Comparison of ENCODE assay signal across 10 cellular contexts in the genomic region with DNA sequence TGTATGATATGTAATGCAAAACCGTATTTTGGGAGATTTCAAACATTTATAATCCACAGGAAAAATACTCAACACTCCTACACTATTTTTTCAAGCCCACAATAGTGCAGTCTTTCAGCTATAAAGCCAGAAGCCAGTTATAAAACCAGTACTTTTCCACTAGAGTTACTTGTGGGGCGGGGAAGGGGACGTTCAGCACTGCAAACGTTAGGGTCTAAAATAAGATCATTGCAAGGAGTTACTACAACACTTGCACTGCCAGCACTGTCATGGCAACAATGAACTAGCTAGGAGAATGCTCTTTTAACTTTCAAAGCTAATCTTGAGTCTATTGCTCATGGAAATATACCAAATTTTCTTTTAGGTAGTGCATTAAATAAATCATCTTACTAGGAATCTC. TPM values are rescaled to one million over a fixed set of nuclear protein-coding genes. Genes with fewer than 3 reads are reported as not detected.
DNase-seq lines count a peak whose midpoint lies in the region; ATAC-seq and TF ChIP-seq lines count a peak whose summit lies in the region.
"Had no signal": no experiment of that assay in that cellular context is flagged by ENCODE, and none has a peak within 500 bp of the region (broad histone marks: within the 10 kb centered on the region; RNA-seq: fewer than 3 reads in every experiment).

No MANE protein-coding gene starts in this region.

- POLR2A ChIA-PET in CD4-positive, alpha-beta T cell (lab: Charles Lee) = interaction anchor here (0.8 kb wide), 1 partner anchor 15 kb away, joined by 4 read pairs; the partner anchor contains the start of genes CEP57L1 and SESN1
- POLR2A ChIA-PET in RWPE1 (lab: Yijun Ruan, JAX; ENCODE audit: low non-redundant PET) = no interaction called here

- H3K9me3 Mint-ChIP-seq in CD4-positive, alpha-beta T cell = no peaks in the 10 kb centered on the region
- H3K9me3 Mint-ChIP-seq: activated naive CD4-positive, alpha-beta T cell treated with anti-CD3 and anti-CD28 coated beads, Interleukin-2, amount 10 ng/mL, durations not matched to agents 7 days and 5 days had no signal

- CTCF ChIA-PET in CD4-positive, alpha-beta T cell (lab: Charles Lee) = no interaction called here
- CTCF ChIA-PET in RWPE1 (lab: Yijun Ruan, JAX) = interaction anchor here (0.7 kb wide), 1 partner anchor 242 kb away, joined by 4 read pairs; no protein-coding TSS in a partner anchor

- TF ChIP-seq CTCF in Loucy (conservative IDR thresholded peaks at IDR 0.05; ENCODE audit: low read length) = no peak
- no peak for TF ChIP-seq CTCF in left ventricle myocardium inferior (IDR thresholded peaks at IDR 0.05; ENCODE audit: borderline replicate concordance)
- no peak for TF ChIP-seq CTCF in CD4-positive, alpha-beta T cell (IDR thresholded peaks at IDR 0.05)
- TF ChIP-seq CTCF in right lobe of liver (IDR thresholded peaks at IDR 0.05) = no peak
- no peak for TF ChIP-seq CTCF in RWPE1 (conservative IDR thresholded peaks at IDR 0.05; ENCODE audit: low read depth)

- H3K4me1 Mint-ChIP-seq in CD4-positive, alpha-beta T cell (ENCODE audit: low read depth) = no peaks in the 10 kb centered on the region

- H3K27me3 Mint-ChIP-seq in CD4-positive, alpha-beta T cell = no peaks in the 10 kb centered on the region

- no peaks in the 10 kb centered on the region for H3F3A ChIP-seq in Loucy (ENCODE audit: low read depth)

- H3K9me3 ChIP-seq in Loucy (ENCODE audit: insufficient read depth, low read depth, low read length) = no peaks in the 10 kb centered on the region
- H3K9me3 ChIP-seq in left ventricle myocardium inferior (replicated peaks) = no peaks in the 10 kb centered on the region
- no peaks in the 10 kb centered on the region for H3K9me3 ChIP-seq in CD4-positive, alpha-beta T cell (ENCODE audit: control insufficient read depth, low read length)
- H3K9me3 ChIP-seq in right lobe of liver = no peaks in the 10 kb centered on the region
- H3K9me3 ChIP-seq: colonic mucosa had no signal

- peak overlapping the region; percentile 36 for H3K4me2 ChIP-seq in Loucy (ENCODE audit: low read depth, low read length, poor library complexity, severe bottlenecking)

- no peak overlapping the region for H3K4me3 Mint-ChIP-seq in CD4-positive, alpha-beta T cell
- H3K4me3 Mint-ChIP-seq: activated naive CD4-positive, alpha-beta T cell treated with anti-CD3 and anti-CD28 coated beads, Interleukin-2, amount 10 ng/mL, durations not matched to agents 7 days and 5 days had no signal

- peak in 36 of 58 donors; percentile 0 to 75 (median 23) for DNase-seq in anterior cingulate cortex (lab: John Stamatoyannopoulos, UW)
- DNase-seq in left ventricle myocardium inferior = peak; percentile 44
- DNase-seq in CD4-positive, alpha-beta T cell = no peak
- DNase-seq in right lobe of liver = no peak
- DNase-seq in RWPE1 (ENCODE audit: low spot score) = no peak
- no peak for DNase-seq in SHP77 treated with DMSO at 0.1 percent for 48 hours (lab: John Stamatoyannopoulos, UW)
- DNase-seq: activated naive CD4-positive, alpha-beta T cell treated with anti-CD3 and anti-CD28 coated beads, Interleukin-2, amount 10 ng/mL, durations not matched to agents 7 days and 5 days; colonic mucosa had no signal

- peak overlapping the region; percentile 2 for H3K9ac ChIP-seq in Loucy (ENCODE audit: low read depth, low read length, poor library complexity, severe bottlenecking)
- no peak overlapping the region for H3K9ac ChIP-seq in rectal smooth muscle tissue (ENCODE audit: low read length)

- TF ChIP-seq POLR2A in right lobe of liver (IDR thresholded peaks at IDR 0.05) = no peak

- no peaks in the 10 kb centered on the region for H4K20me1 ChIP-seq in Loucy (ENCODE audit: insufficient read depth, low read length, poor library complexity, severe bottlenecking)

- peaks cover 19% of the 10 kb centered on the region; the same call in 1 of the 2 replicates for H3K79me2 ChIP-seq in Loucy (ENCODE audit: insufficient read depth, low read length)

- no peak for ATAC-seq in CD4-positive, alpha-beta T cell (ENCODE audit: poor library complexity)
- no peak for ATAC-seq in right lobe of liver

- no peaks in the 10 kb centered on the region for H3K9me2 ChIP-seq in Loucy (replicated peaks; ENCODE audit: low read depth, low read length)

- 41% methylated on average over 4 of the region's 4 CpGs for WGBS in right lobe of liver (ENCODE audit: insufficient coverage, low coverage, low lambda C conversion rate, missing lambda C conversion rate)

- no peaks in the 10 kb centered on the region for H3K27me3 ChIP-seq in Loucy (ENCODE audit: insufficient read depth, low read length, poor library complexity, severe bottlenecking)
- no peaks in the 10 kb centered on the region for H3K27me3 ChIP-seq in left ventricle myocardium inferior (ENCODE audit: low read depth)
- no peaks in the 10 kb centered on the region for H3K27me3 ChIP-seq in rectal smooth muscle tissue (ENCODE audit: control insufficient read depth, insufficient read depth, low read length)
- H3K27me3 ChIP-seq in CD4-positive, alpha-beta T cell (ENCODE audit: control insufficient read depth, insufficient read depth, low read length) = no peaks in the 10 kb centered on the region
- H3K27me3 ChIP-seq in right lobe of liver = no peaks in the 10 kb centered on the region
- H3K27me3 ChIP-seq: colonic mucosa had no signal

- H3K27ac Mint-ChIP-seq in CD4-positive, alpha-beta T cell = no peak overlapping the region
- H3K27ac Mint-ChIP-seq: activated naive CD4-positive, alpha-beta T cell treated with anti-CD3 and anti-CD28 coated beads, Interleukin-2, amount 10 ng/mL, durations not matched to agents 7 days and 5 days had no signal

- H3K4me1 ChIP-seq in Loucy (ENCODE audit: insufficient read depth, low read length, poor library complexity, severe bottlenecking) (peaks cover 62% of the 10 kb centered on the region), left ventricle myocardium inferior (peaks cover 98% of the 10 kb centered on the region), rectal smooth muscle tissue (ENCODE audit: control insufficient read depth, insufficient read depth, low read length) (peaks cover 19% of the 10 kb centered on the region), right lobe of liver (no peaks in the 10 kb centered on the region)
- H3K4me1 ChIP-seq: colonic mucosa had no signal

- no peaks in the 10 kb centered on the region for H3K36me3 ChIP-seq in Loucy (ENCODE audit: insufficient read depth, low read length)
- H3K36me3 ChIP-seq in left ventricle myocardium inferior = peaks cover 6% of the 10 kb centered on the region
- H3K36me3 ChIP-seq in rectal smooth muscle tissue (ENCODE audit: control insufficient read depth, insufficient read depth, low read length) = no peaks in the 10 kb centered on the region
- H3K36me3 ChIP-seq in right lobe of liver = no peaks in the 10 kb centered on the region
- H3K36me3 ChIP-seq: colonic mucosa had no signal

- H3K27ac ChIP-seq in left ventricle myocardium inferior (replicated peaks) (peak overlapping the region; percentile 99), rectal smooth muscle tissue (ENCODE audit: low read depth, low read length) (peak overlapping the region; percentile 75), right lobe of liver (no peak overlapping the region), RWPE1 (no peak overlapping the region)
- H3K27ac ChIP-seq in CD4-positive, alpha-beta T cell (ENCODE audit: low read depth, low read length) = no peak overlapping the region
- H3K27ac ChIP-seq: colonic mucosa had no signal

- intact Hi-C loops in left ventricle myocardium inferior (cut with micrococcal nuclease) = no loop called here
- intact Hi-C loops in CD4-positive, alpha-beta T cell (cut with DNase I, micrococcal nuclease) = loop anchor here (5.0 to 10.0 kb wide), 2 partner anchors 165 to 183 kb away; no protein-coding TSS in a partner anchor
- intact Hi-C loops in right lobe of liver (cut with DNase I) = no loop called here

- H2AFZ ChIP-seq in Loucy (ENCODE audit: low read length) = no peak overlapping the region

- H3K36me3 Mint-ChIP-seq in CD4-positive, alpha-beta T cell (ENCODE audit: low read depth) = no peaks in the 10 kb centered on the region
- H3K36me3 Mint-ChIP-seq: activated naive CD4-positive, alpha-beta T cell treated with anti-CD3 and anti-CD28 coated beads, Interleukin-2, amount 10 ng/mL, durations not matched to agents 7 days and 5 days had no signal

- H3K4me3 ChIP-seq in Loucy (ENCODE audit: low read length, poor library complexity, severe bottlenecking) (no peak overlapping the region), left ventricle myocardium inferior (peak overlapping the region; percentile 39), rectal smooth muscle tissue (ENCODE audit: low read length) (no peak overlapping the region), right lobe of liver (no peak overlapping the region)
- H3K4me3 ChIP-seq: colonic mucosa had no signal

RNA-seq across cellular contexts. Expression of gene SESN1, which starts 14.7 kb away (rescaled TPM):
- total RNA-seq in left ventricle myocardium inferior (44.1 TPM), right lobe of liver (10 to 100 TPM in 5 of 6 experiments, 1 to 10 TPM in 1; 8.7 to 17.1 (median 11.9) TPM)
- 10 to 100 TPM; 95.9 to 98.3 TPM for total RNA-seq in CD4-positive, alpha-beta T cell

RNA-seq across cellular contexts. Expression of gene CEP57L1, which starts 15.3 kb away (rescaled TPM):
- total RNA-seq in left ventricle myocardium inferior (6.2 TPM), right lobe of liver (1 to 10 TPM; 6.3 to 9.5 (median 7.6) TPM)
- total RNA-seq in CD4-positive, alpha-beta T cell = 1 to 10 TPM; 3.8 to 4.8 TPM

Comparison
In these comparisons a context has a peak if more than half of its experiments do, and no peak if none do; other contexts are left out.
1. DNase-seq: peak in anterior cingulate cortex (36 of 58) and left ventricle myocardium inferior (single experiment); none in CD4-positive, alpha-beta T cell (0 of 10), right lobe of liver (0 of 3), RWPE1 (single experiment) and SHP77 treated with DMSO at 0.1 percent for 48 hours (single experiment).
2. H3K27ac ChIP-seq: peak in left ventricle myocardium inferior (single experiment) and rectal smooth muscle tissue (single experiment); none in CD4-positive, alpha-beta T cell (single experiment), right lobe of liver (0 of 3) and RWPE1 (single experiment).
3. intact Hi-C loops: an anchor here in CD4-positive, alpha-beta T cell (5.0 to 10.0 kb wide); none called in left ventricle myocardium inferior and right lobe of liver.